8 cellular contexts compared by ENCODE assay signal in the genomic region with DNA sequence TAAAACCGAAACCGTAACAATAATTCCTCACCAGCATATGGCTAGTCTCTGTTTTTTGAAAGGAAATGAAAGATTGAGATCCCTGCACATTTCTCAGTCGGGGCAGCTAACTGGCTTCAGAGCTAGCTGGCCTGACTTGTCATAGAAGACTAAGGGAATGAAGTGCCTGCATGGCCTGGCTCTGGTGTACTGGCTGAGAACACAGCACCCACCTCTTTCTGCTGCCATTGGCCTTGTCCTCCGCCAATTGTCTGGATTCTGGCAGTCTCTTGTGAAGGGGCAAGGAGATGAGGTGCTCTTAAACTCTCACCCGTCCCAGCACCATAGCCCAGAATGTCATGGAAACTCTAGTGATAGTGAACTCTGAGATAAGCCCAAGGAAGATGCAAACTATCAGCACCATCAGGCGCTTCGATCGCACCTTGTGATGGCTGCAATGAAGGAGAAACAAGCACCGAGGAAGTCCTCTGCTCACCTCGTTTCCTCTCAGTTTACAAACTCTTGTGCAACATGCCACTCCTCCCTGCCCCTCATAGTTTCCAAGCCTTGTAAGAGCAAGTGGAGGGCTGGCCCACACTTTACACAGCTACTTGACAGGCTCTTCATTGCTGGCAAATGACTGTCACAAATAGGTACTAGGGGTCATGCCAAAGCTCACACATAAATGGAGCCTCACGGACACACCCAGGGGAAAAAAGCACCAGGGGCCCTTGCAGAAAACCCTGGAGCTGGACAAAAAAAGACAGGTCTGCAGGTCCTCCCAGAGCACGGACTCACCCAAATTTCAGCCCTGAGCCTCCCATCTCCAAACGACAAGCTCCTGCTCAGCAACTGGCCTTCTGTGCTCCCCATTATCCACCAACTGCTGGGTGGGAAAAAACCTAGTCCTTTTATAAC. TPM values are rescaled to one million over a fixed set of nuclear protein-coding genes. Genes with fewer than 3 reads are reported as not detected.
DNase-seq lines count a peak whose midpoint lies in the region; ATAC-seq, FAIRE-seq and TF ChIP-seq lines count a peak whose summit lies in the region.

No MANE protein-coding gene starts in this region.

- H3K4me3 ChIP-seq in neural cell (ENCODE audit: low read length) = peak overlapping the region; percentile 89

- ATAC-seq in T-helper 17 cell = no peak

- H4K20me1 ChIP-seq in neural cell (ENCODE audit: insufficient read depth) = no peaks in the 10 kb centered on the region

- no peaks in the 10 kb centered on the region for H3K27me3 ChIP-seq in neural cell (ENCODE audit: insufficient read depth, low read depth, low read length)

- no peaks in the 10 kb centered on the region for H3K9me2 ChIP-seq in neural cell (ENCODE audit: insufficient read depth, low read length)

- no peak for TF ChIP-seq EP300 in neural cell (conservative IDR thresholded peaks at IDR 0.05; ENCODE audit: poor library complexity, severe bottlenecking)

- DNase-seq in GM19239 (ENCODE audit: insufficient read length, low spot score) (no peak), T-helper 17 cell (no peak), substantia nigra (lab: John Stamatoyannopoulos, UW) (no peak), NCI-H2196 treated with DMSO at 0.1 percent for 48 hours (lab: John Stamatoyannopoulos, UW; ENCODE audit: unreplicated experiment) (no peak), head of caudate nucleus (no peak), KG1 (lab: John Stamatoyannopoulos, UW) (no peak)

- peaks cover 4% of the 10 kb centered on the region for H3F3A ChIP-seq in neural cell (ENCODE audit: insufficient read depth, low read length, poor library complexity, severe bottlenecking)

- peak; percentile 23 for FAIRE-seq in GM19239 (lab: Jason Lieb, UNC)

- no peak for TF ChIP-seq RAD21 in neural cell (conservative IDR thresholded peaks at IDR 0.05)

- H3K36me3 Mint-ChIP-seq in T-helper 17 cell (ENCODE audit: low read depth) = no peaks in the 10 kb centered on the region
- peaks cover 44% of the 10 kb centered on the region for H3K36me3 Mint-ChIP-seq in dendritic cell treated with granulocyte-macrophage colony-stimulating factor and Interleukin-4, amounts not matched to agents 40 ng/mL and 50 ng/mL, for 4 days (ENCODE audit: low read depth)

- no peaks in the 10 kb centered on the region for H3K27me3 Mint-ChIP-seq in T-helper 17 cell
- H3K27me3 Mint-ChIP-seq in dendritic cell treated with granulocyte-macrophage colony-stimulating factor and Interleukin-4, amounts not matched to agents 40 ng/mL and 50 ng/mL, for 4 days = no peaks in the 10 kb centered on the region

- H3K9ac ChIP-seq in neural cell (ENCODE audit: low read length) = peak overlapping the region; percentile 64

- peaks cover 37% of the 10 kb centered on the region for H3K4me1 Mint-ChIP-seq in T-helper 17 cell
- H3K4me1 Mint-ChIP-seq in dendritic cell treated with granulocyte-macrophage colony-stimulating factor and Interleukin-4, amounts not matched to agents 40 ng/mL and 50 ng/mL, for 4 days (ENCODE audit: low read depth) = peaks cover 48% of the 10 kb centered on the region

- H3K27ac Mint-ChIP-seq in T-helper 17 cell = peak overlapping the region; percentile 83
- H3K27ac Mint-ChIP-seq in dendritic cell treated with granulocyte-macrophage colony-stimulating factor and Interleukin-4, amounts not matched to agents 40 ng/mL and 50 ng/mL, for 4 days = peak overlapping the region; percentile 87

- peak overlapping the region; percentile 66 for H3K4me2 ChIP-seq in neural cell (ENCODE audit: low read length)

- intact Hi-C loops in dendritic cell treated with granulocyte-macrophage colony-stimulating factor and Interleukin-4, amounts not matched to agents 40 ng/mL and 50 ng/mL, for 4 days (cut with micrococcal nuclease) = no loop called here
- intact Hi-C loops in head of caudate nucleus (cut with DNase I) = no loop called here

- no peaks in the 10 kb centered on the region for H3K9me3 Mint-ChIP-seq in dendritic cell treated with granulocyte-macrophage colony-stimulating factor and Interleukin-4, amounts not matched to agents 40 ng/mL and 50 ng/mL, for 4 days

- no peak overlapping the region for H3K27ac ChIP-seq in neural cell (ENCODE audit: low read length)
- no peak overlapping the region for H3K27ac ChIP-seq in substantia nigra (ENCODE audit: low read depth, low read length, poor library complexity, severe bottlenecking)

- no peaks in the 10 kb centered on the region for H3K36me3 ChIP-seq in neural cell (ENCODE audit: insufficient read depth, low read length)

- H2AFZ ChIP-seq in neural cell (ENCODE audit: low read depth, low read length) = no peak overlapping the region

- peak overlapping the region; percentile 99 for H3K4me3 Mint-ChIP-seq in T-helper 17 cell
- peak overlapping the region; percentile 93 for H3K4me3 Mint-ChIP-seq in dendritic cell treated with granulocyte-macrophage colony-stimulating factor and Interleukin-4, amounts not matched to agents 40 ng/mL and 50 ng/mL, for 4 days

- H3K79me2 ChIP-seq in neural cell (replicated peaks; ENCODE audit: insufficient read depth, low read length) = peaks cover 3% of the 10 kb centered on the region

- H3K9me3 ChIP-seq in T-helper 17 cell (ENCODE audit: control insufficient read depth, low read length, poor library complexity, severe bottlenecking) (no peaks in the 10 kb centered on the region), neural cell (ENCODE audit: low read length) (no peaks in the 10 kb centered on the region)

- no peak for TF ChIP-seq CTCF in neural cell (IDR thresholded peaks at IDR 0.05; ENCODE audit: poor library complexity, severe bottlenecking)

TF ChIP-seq in neural cell, 6 proteins besides CTCF, POLR2A, EP300 and RAD21:
- no peak for TF ChIP-seq EZH2 (IDR thresholded peaks at IDR 0.05; ENCODE audit: borderline replicate concordance, insufficient read depth, low read length, poor library complexity, severe bottlenecking)
- TF ChIP-seq, protein P1, sequence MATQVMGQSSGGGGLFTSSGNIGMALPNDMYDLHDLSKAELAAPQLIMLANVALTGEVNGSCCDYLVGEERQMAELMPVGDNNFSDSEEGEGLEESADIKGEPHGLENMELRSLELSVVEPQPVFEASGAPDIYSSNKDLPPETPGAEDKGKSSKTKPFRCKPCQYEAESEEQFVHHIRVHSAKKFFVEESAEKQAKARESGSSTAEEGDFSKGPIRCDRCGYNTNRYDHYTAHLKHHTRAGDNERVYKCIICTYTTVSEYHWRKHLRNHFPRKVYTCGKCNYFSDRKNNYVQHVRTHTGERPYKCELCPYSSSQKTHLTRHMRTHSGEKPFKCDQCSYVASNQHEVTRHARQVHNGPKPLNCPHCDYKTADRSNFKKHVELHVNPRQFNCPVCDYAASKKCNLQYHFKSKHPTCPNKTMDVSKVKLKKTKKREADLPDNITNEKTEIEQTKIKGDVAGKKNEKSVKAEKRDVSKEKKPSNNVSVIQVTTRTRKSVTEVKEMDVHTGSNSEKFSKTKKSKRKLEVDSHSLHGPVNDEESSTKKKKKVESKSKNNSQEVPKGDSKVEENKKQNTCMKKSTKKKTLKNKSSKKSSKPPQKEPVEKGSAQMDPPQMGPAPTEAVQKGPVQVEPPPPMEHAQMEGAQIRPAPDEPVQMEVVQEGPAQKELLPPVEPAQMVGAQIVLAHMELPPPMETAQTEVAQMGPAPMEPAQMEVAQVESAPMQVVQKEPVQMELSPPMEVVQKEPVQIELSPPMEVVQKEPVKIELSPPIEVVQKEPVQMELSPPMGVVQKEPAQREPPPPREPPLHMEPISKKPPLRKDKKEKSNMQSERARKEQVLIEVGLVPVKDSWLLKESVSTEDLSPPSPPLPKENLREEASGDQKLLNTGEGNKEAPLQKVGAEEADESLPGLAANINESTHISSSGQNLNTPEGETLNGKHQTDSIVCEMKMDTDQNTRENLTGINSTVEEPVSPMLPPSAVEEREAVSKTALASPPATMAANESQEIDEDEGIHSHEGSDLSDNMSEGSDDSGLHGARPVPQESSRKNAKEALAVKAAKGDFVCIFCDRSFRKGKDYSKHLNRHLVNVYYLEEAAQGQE (IDR thresholded peaks at IDR 0.05; ENCODE audit: borderline replicate concordance) = no peak
- TF ChIP-seq TAF1 (IDR thresholded peaks at IDR 0.05; ENCODE audit: low read depth) = no peak
- no peak for TF ChIP-seq SMC3 (conservative IDR thresholded peaks at IDR 0.05; ENCODE audit: poor library complexity)
- no peak for TF ChIP-seq POLR2AphosphoS5 (IDR thresholded peaks at IDR 0.05)
- TF ChIP-seq MXI1 (conservative IDR thresholded peaks at IDR 0.05; ENCODE audit: poor library complexity, severe bottlenecking) = no peak
TF ChIP-seq in neural cell: peak in this region for 0.

RNA-seq across cellular contexts. Expression of a gene that starts 16.4 kb away (rescaled TPM):
- total RNA-seq in T-helper 17 cell = 10 to 100 TPM; 16.7 to 24.5 TPM
- 13.4 and 13.8 TPM in 2 replicates for polyA plus RNA-seq in neural cell
- polyA minus RNA-seq in neural cell = 14.1 and 14.4 TPM in 2 replicates

RNA-seq across cellular contexts. Expression of a gene that starts 59.3 kb away (rescaled TPM):
- 10 to 100 TPM; 43.9 to 48.8 TPM for total RNA-seq in T-helper 17 cell
- 104 and 123 TPM in 2 replicates for polyA plus RNA-seq in neural cell
- polyA minus RNA-seq in neural cell = 111 and 133 TPM in 2 replicates
